In genomic region chr12:120783197-120783596, GRCh38 we compare ENCODE assay signal across 12 cellular contexts. TPM values are rescaled to one million over a fixed set of nuclear protein-coding genes. Genes with fewer than 3 reads are reported as not detected.
DNase-seq lines count a peak whose midpoint lies in the region; ATAC-seq, FAIRE-seq and TF ChIP-seq lines count a peak whose summit lies in the region.
"Had no signal": no experiment of that assay in that cellular context is flagged by ENCODE, and none has a peak within 500 bp of the region (broad histone marks: within the 10 kb centered on the region; RNA-seq: fewer than 3 reads in every experiment).

No MANE protein-coding gene starts in this region.

- POLR2A ChIA-PET in endothelial cell of umbilical vein (lab: Charles Lee): no interaction called here

- TF ChIP-seq CTCF in RWPE2 (IDR thresholded peaks at IDR 0.05; ENCODE audit: poor library complexity, severe bottlenecking) (no peak), endothelial cell of umbilical vein (IDR thresholded peaks at IDR 0.05; ENCODE audit: extremely low read depth in 1 of 2, insufficient read depth in 1 of 2, low read depth in 1 of 2, low read length in 2 of 2) (no peak), gastrocnemius medialis (IDR thresholded peaks at IDR 0.05 in 4 of 5, conservative IDR thresholded peaks at IDR 0.05 in 1 of 5) (no peak), progenitor cell of endocrine pancreas (IDR thresholded peaks at IDR 0.05; ENCODE audit: unreplicated experiment) (no peak)

- H3K4me1 Mint-ChIP-seq in progenitor cell of endocrine pancreas (ENCODE audit: low read depth): no peaks in the 10 kb centered on the region

- intact Hi-C loops in endothelial cell of umbilical vein (cut with micrococcal nuclease) (loop anchor here (1.0 kb wide), 2 partner anchors 9 to 121 kb away; partner anchors contain the start of gene SPPL3), gastrocnemius medialis (cut with DNase I; ENCODE audit: low total_unique reads) (no loop called here)

- H3K4me3 ChIP-seq in RWPE2 (ENCODE audit: severe bottlenecking): no peak overlapping the region
- peak overlapping the region in 1 of 3 experiments; percentile 27 for H3K4me3 ChIP-seq in endothelial cell of umbilical vein (replicated peaks in 1 of 3; ENCODE audit: insufficient read depth in 1 of 3, low read depth in 1 of 3, low read length in 3 of 3)
- peak overlapping the region in 1 of 4 donors; percentile 10 for H3K4me3 ChIP-seq in gastrocnemius medialis
- H3K4me3 ChIP-seq: hepatocyte, sigmoid colon, tibial artery had no signal

- in situ Hi-C loops in gastrocnemius medialis (cut with MboI; ENCODE audit: low sequenced_read_pairs in 4 of 4): no loop called here

- H3K9ac ChIP-seq in endothelial cell of umbilical vein (replicated peaks; ENCODE audit: extremely low read depth, insufficient read depth, low read length): peak overlapping the region; percentile 38

- H3K27me3 ChIP-seq in RWPE2 (ENCODE audit: insufficient read depth, poor library complexity, severe bottlenecking) (no peaks in the 10 kb centered on the region), endothelial cell of umbilical vein (ENCODE audit: control insufficient read depth in 2 of 2, insufficient read depth in 2 of 2, low read length in 2 of 2) (no peaks in the 10 kb centered on the region), gastrocnemius medialis (no peaks in the 10 kb centered on the region)
- H3K27me3 ChIP-seq: hepatocyte, sigmoid colon, tibial artery had no signal

- ATAC-seq in RWPE2 (ENCODE audit: low read depth) (peak; percentile 95), gastrocnemius medialis (peak; percentile 90 to 93), HG03045 (IDR thresholded peaks at IDR 0.05; ENCODE audit: unreplicated experiment) (no peak)

- dilution Hi-C loops in endothelial cell of umbilical vein (cut with MboI; ENCODE audit: extremely low pct_ligation_motif_present, low sequenced_read_pairs): no loop called here

- peaks cover 18% of the 10 kb centered on the region for H3K36me3 Mint-ChIP-seq in progenitor cell of endocrine pancreas (ENCODE audit: insufficient read depth)

- H3K9me3 ChIP-seq in RWPE2 (ENCODE audit: severe bottlenecking) (no peaks in the 10 kb centered on the region), endothelial cell of umbilical vein (replicated peaks; ENCODE audit: control insufficient read depth, insufficient read depth, low read length) (no peaks in the 10 kb centered on the region), gastrocnemius medialis (no peaks in the 10 kb centered on the region)
- H3K9me3 ChIP-seq: sigmoid colon, tibial artery had no signal

- no peak overlapping the region for H3K4me3 Mint-ChIP-seq in progenitor cell of endocrine pancreas (ENCODE audit: low read depth)

- no peak overlapping the region for H2AFZ ChIP-seq in endothelial cell of umbilical vein (ENCODE audit: low read depth, low read length)
- H2AFZ ChIP-seq: hepatocyte had no signal

- peak; percentile 40 for DNase-seq in activated CD4-positive, alpha-beta T cell treated with anti-CD3 and anti-CD28 coated beads for 48 hours
- no peak for DNase-seq in activated CD4-positive, alpha-beta T cell treated with anti-CD3 and anti-CD28 coated beads for 1 hour
- no peak for DNase-seq in RWPE2 (ENCODE audit: low spot score)
- peak; percentile 87 for DNase-seq in endothelial cell of umbilical vein (ENCODE audit: low read depth, low spot score)
- DNase-seq in gastrocnemius medialis: no peak
- no peak for DNase-seq in progenitor cell of endocrine pancreas (ENCODE audit: low spot score, unreplicated experiment)
- DNase-seq in GOT3 (lab: John Stamatoyannopoulos, UW): no peak
- DNase-seq: NCI-H82, sigmoid colon, tibial artery had no signal

- H3K27me3 Mint-ChIP-seq in progenitor cell of endocrine pancreas: no peaks in the 10 kb centered on the region

- peak overlapping the region; percentile 66 for H3K27ac ChIP-seq in RWPE2 (ENCODE audit: poor library complexity, severe bottlenecking)
- peak overlapping the region; percentile 90 for H3K27ac ChIP-seq in endothelial cell of umbilical vein (ENCODE audit: insufficient read depth, low read depth, low read length)
- peak overlapping the region; percentile 60 to 81 (median 78) for H3K27ac ChIP-seq in gastrocnemius medialis
- H3K27ac ChIP-seq: hepatocyte, tibial artery had no signal

- CTCF ChIA-PET in endothelial cell of umbilical vein (lab: Charles Lee): interaction anchor here (1.1 to 3.3 kb wide), 5 partner anchors 15 to 189 kb away, joined by 3 to 10 read pairs (median 4); no protein-coding TSS in a partner anchor

- H3K79me2 ChIP-seq in endothelial cell of umbilical vein (ENCODE audit: control insufficient read depth, insufficient read depth, low read length): no peaks in the 10 kb centered on the region

- H4K20me1 ChIP-seq in endothelial cell of umbilical vein (replicated peaks; ENCODE audit: control insufficient read depth, extremely low read depth, insufficient read depth, low read length): no peaks in the 10 kb centered on the region

- H3K4me2 ChIP-seq in endothelial cell of umbilical vein (ENCODE audit: insufficient read depth, low read length): peak overlapping the region; percentile 93
- H3K4me2 ChIP-seq: hepatocyte had no signal

- H3K4me1 ChIP-seq in RWPE2 (ENCODE audit: insufficient read depth, poor library complexity, severe bottlenecking) (peaks cover 16% of the 10 kb centered on the region), endothelial cell of umbilical vein (ENCODE audit: control insufficient read depth, extremely low read depth, insufficient read depth, low read length) (peaks cover 24% of the 10 kb centered on the region), gastrocnemius medialis (peaks cover 0 to 16% of the 10 kb centered on the region in 2 donors)
- H3K4me1 ChIP-seq: sigmoid colon, tibial artery had no signal

- BruUV-seq in endothelial cell of umbilical vein (replicated peaks; lab: Mats Ljungman, UMichigan): no TSS peak

- H3K27ac Mint-ChIP-seq in progenitor cell of endocrine pancreas: no peak overlapping the region

- no peaks in the 10 kb centered on the region for H3K9me1 ChIP-seq in endothelial cell of umbilical vein (replicated peaks; ENCODE audit: control insufficient read depth, extremely low read depth, insufficient read depth, low read length)

- peaks cover 25% of the 10 kb centered on the region for H3K36me3 ChIP-seq in RWPE2 (ENCODE audit: low read depth)
- no peaks in the 10 kb centered on the region for H3K36me3 ChIP-seq in endothelial cell of umbilical vein (ENCODE audit: control insufficient read depth in 2 of 2, extremely low read depth in 1 of 2, insufficient read depth in 2 of 2, low read length in 2 of 2)
- no peaks in the 10 kb centered on the region for H3K36me3 ChIP-seq in gastrocnemius medialis

- TF ChIP-seq POLR2A in endothelial cell of umbilical vein (IDR thresholded peaks at IDR 0.05; ENCODE audit: low read depth, low read length) (peak; percentile 46), gastrocnemius medialis (IDR thresholded peaks at IDR 0.05) (no peak)

- no peaks in the 10 kb centered on the region for H3K9me3 Mint-ChIP-seq in progenitor cell of endocrine pancreas (ENCODE audit: low read depth)

- FAIRE-seq in endothelial cell of umbilical vein (lab: Jason Lieb, UNC): peak; percentile 87

TF ChIP-seq in endothelial cell of umbilical vein, 7 proteins besides CTCF, POLR2A, EP300 and RAD21:
- TF ChIP-seq EZH2 (IDR thresholded peaks at IDR 0.05; ENCODE audit: borderline replicate concordance, low read depth, low read length, severe bottlenecking): no peak
- TF ChIP-seq POLR2AphosphoS5 (IDR thresholded peaks at IDR 0.05; ENCODE audit: insufficient read depth, low read depth, low read length): peak; percentile 75
- TF ChIP-seq FOS (IDR thresholded peaks at IDR 0.05; ENCODE audit: borderline replicate concordance, insufficient read depth, low read length): peak; percentile 89
- TF ChIP-seq GATA2 (IDR thresholded peaks at IDR 0.05; ENCODE audit: insufficient read depth, insufficient read length, low read depth, low read length): peak; percentile 85
- TF ChIP-seq MYC (IDR thresholded peaks at IDR 0.05; ENCODE audit: low read depth, low read length): no peak
- peak; percentile 99 for TF ChIP-seq JUN (IDR thresholded peaks at IDR 0.05; ENCODE audit: borderline replicate concordance, insufficient read depth, insufficient read length, low read depth)
- no peak for TF ChIP-seq MAX (IDR thresholded peaks at IDR 0.05; ENCODE audit: insufficient read depth, insufficient read length)
TF ChIP-seq in endothelial cell of umbilical vein: peak in this region for 4.

RNA-seq across cellular contexts. Expression of gene ACADS, which starts 57.6 kb away (rescaled TPM):
- 8.2 and 9.5 TPM in 2 replicates for total RNA-seq in endothelial cell of umbilical vein
- 8.9 and 10.4 TPM in 2 replicates for polyA plus RNA-seq in endothelial cell of umbilical vein
- polyA plus RNA-seq in endothelial cell of umbilical vein (2011; cell fraction: cytosol; rRNA removed): 4.5 and 6.9 TPM in 2 replicates
- 11.4 TPM in 2 replicates for polyA plus RNA-seq in endothelial cell of umbilical vein (2011; cell fraction: nucleus; rRNA removed)
- polyA plus RNA-seq in endothelial cell of umbilical vein (2012): 5.9 and 8.7 TPM in 2 replicates
- 2.7 and 2.8 TPM in 2 replicates for polyA minus RNA-seq in endothelial cell of umbilical vein
- polyA minus RNA-seq in endothelial cell of umbilical vein (2011; cell fraction: cytosol; rRNA and poly(A)+ RNA removed): 9.2 TPM
- polyA minus RNA-seq in endothelial cell of umbilical vein (2011; cell fraction: nucleus; rRNA and poly(A)+ RNA removed): 3.0 and 4.1 TPM in 2 replicates
- 100 to 1,000 TPM; 166 to 224 (median 200) TPM for total RNA-seq in gastrocnemius medialis
- 11.7 and 11.8 TPM in 2 replicates for total RNA-seq in progenitor cell of endocrine pancreas

Comparison
In these comparisons a context has a peak if more than half of its experiments do, and no peak if none do; other contexts are left out.
1. DNase-seq: peak in activated CD4-positive, alpha-beta T cell treated with anti-CD3 and anti-CD28 coated beads for 48 hours (single experiment) and endothelial cell of umbilical vein (single experiment); none in activated CD4-positive, alpha-beta T cell treated with anti-CD3 and anti-CD28 coated beads for 1 hour (single experiment), RWPE2 (single experiment), gastrocnemius medialis (0 of 2), progenitor cell of endocrine pancreas (single experiment) and GOT3 (single experiment).
2. RNA of gene ACADS, which starts 57.6 kb away (total RNA-seq): 166 to 224 TPM in gastrocnemius medialis; 11.7 to 11.8 TPM in progenitor cell of endocrine pancreas and 8.2 to 9.5 TPM in endothelial cell of umbilical vein; every median in the first group is over 10 times any median in the second.
3. Peak in every context shown above with its lines, with median percentiles within 50 percentile points of each other: H3K27ac ChIP-seq.